8 cellular contexts compared by ENCODE assay signal in the genomic region with DNA sequence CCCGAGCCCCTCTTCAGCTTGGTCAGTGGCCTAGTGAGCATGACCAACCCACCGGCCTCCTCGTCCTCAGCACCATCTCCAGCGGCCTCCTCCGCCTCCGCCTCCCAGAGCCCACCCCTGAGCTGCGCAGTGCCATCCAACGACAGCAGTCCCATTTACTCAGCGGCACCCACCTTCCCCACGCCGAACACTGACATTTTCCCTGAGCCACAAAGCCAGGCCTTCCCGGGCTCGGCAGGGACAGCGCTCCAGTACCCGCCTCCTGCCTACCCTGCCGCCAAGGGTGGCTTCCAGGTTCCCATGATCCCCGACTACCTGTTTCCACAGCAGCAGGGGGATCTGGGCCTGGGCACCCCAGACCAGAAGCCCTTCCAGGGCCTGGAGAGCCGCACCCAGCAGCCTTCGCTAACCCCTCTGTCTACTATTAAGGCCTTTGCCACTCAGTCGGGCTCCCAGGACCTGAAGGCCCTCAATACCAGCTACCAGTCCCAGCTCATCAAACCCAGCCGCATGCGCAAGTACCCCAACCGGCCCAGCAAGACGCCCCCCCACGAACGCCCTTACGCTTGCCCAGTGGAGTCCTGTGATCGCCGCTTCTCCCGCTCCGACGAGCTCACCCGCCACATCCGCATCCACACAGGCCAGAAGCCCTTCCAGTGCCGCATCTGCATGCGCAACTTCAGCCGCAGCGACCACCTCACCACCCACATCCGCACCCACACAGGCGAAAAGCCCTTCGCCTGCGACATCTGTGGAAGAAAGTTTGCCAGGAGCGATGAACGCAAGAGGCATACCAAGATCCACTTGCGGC. TPM values are rescaled to one million over a fixed set of nuclear protein-coding genes. Genes with fewer than 3 reads are reported as not detected.
A peak's percentile ranks its signal among the peaks of the same experiment; 100 is the strongest.
DNase-seq lines count a peak whose midpoint lies in the region; ATAC-seq, FAIRE-seq and TF ChIP-seq lines count a peak whose summit lies in the region.

No MANE protein-coding gene starts in this region.

- H3K4me1 ChIP-seq in heart right ventricle (peaks cover 2 to 40% (median 36%) of the 10 kb centered on the region in 9 donors), gastrocnemius medialis (peaks cover 14 to 22% of the 10 kb centered on the region in 2 donors)

- H3K36me3 ChIP-seq in heart right ventricle, result peaks cover 0 to 27% (median 19%) of the 10 kb centered on the region in 9 donors
- no peaks in the 10 kb centered on the region for H3K36me3 ChIP-seq in gastrocnemius medialis

- H3K9me3 Mint-ChIP-seq in activated CD8-positive, alpha-beta T cell treated with anti-CD3 and anti-CD28 coated beads for 36 hours, result no peaks in the 10 kb centered on the region

- H3K4me1 Mint-ChIP-seq in activated CD8-positive, alpha-beta T cell treated with anti-CD3 and anti-CD28 coated beads for 36 hours (ENCODE audit: low read depth), result peaks cover 23% of the 10 kb centered on the region

- no peak for TF ChIP-seq CTCF in activated CD8-positive, alpha-beta T cell treated with anti-CD3 and anti-CD28 coated beads for 36 hours (IDR thresholded peaks at IDR 0.05)
- TF ChIP-seq CTCF in heart right ventricle (IDR thresholded peaks at IDR 0.05), result no peak
- no peak for TF ChIP-seq CTCF in gastrocnemius medialis (IDR thresholded peaks at IDR 0.05 in 4 of 5, conservative IDR thresholded peaks at IDR 0.05 in 1 of 5)

- WGBS in heart right ventricle, 2 donors, result 85 to 89% methylated on average over 45 of the region's 45 CpGs

- POLR2A ChIA-PET in activated CD8-positive, alpha-beta T cell treated with anti-CD3 and anti-CD28 coated beads for 36 hours (lab: Charles Lee), result interaction anchor here (1.0 to 1.4 kb wide), 4 partner anchors 25 to 76 kb away, joined by 3 to 5 read pairs (median 4); a partner anchor contains a TSS

- H3K27me3 ChIP-seq in heart right ventricle (no peaks in the 10 kb centered on the region), gastrocnemius medialis (peaks cover 0 to 6% (median 0%) of the 10 kb centered on the region in 3 donors)

- H3K27ac ChIP-seq in heart right ventricle, result peak overlapping the region in 3 of 10 donors; percentile 21 to 99 (median 99)
- H3K27ac ChIP-seq in gastrocnemius medialis, result peak overlapping the region in 1 of 4 donors; percentile 95

- TF ChIP-seq POLR2A in GM12892 (IDR thresholded peaks at IDR 0.05; ENCODE audit: low read depth, low read length), result peak; percentile 31; the same call in 1 of the 2 replicates
- no peak for TF ChIP-seq POLR2A in gastrocnemius medialis (IDR thresholded peaks at IDR 0.05)

- H3K9me3 ChIP-seq in heart right ventricle (no peaks in the 10 kb centered on the region), gastrocnemius medialis (no peaks in the 10 kb centered on the region)

- no peak for ATAC-seq in activated CD8-positive, alpha-beta T cell treated with anti-CD3 and anti-CD28 coated beads for 36 hours
- ATAC-seq in heart right ventricle, result no peak
- ATAC-seq in gastrocnemius medialis, result no peak
- ATAC-seq in HG03108 (IDR thresholded peaks at IDR 0.05; ENCODE audit: unreplicated experiment), result no peak
- no peak for ATAC-seq in GM21717 (IDR thresholded peaks at IDR 0.05; ENCODE audit: unreplicated experiment)

- intact Hi-C loops in activated CD8-positive, alpha-beta T cell treated with anti-CD3 and anti-CD28 coated beads for 36 hours (cut with micrococcal nuclease), result loop anchor here (5.0 kb wide), 1 partner anchor 35 kb away; no protein-coding TSS in a partner anchor
- intact Hi-C loops in heart right ventricle (cut with DNase I), result loop anchor here in 2 of 10 donors (5.0 to 10.0 kb wide), 2 partner anchors 35 to 78 kb away; a partner anchor contains a TSS
- intact Hi-C loops in gastrocnemius medialis (cut with DNase I; ENCODE audit: low total_unique reads), result loop anchor here (10.0 kb wide), 1 partner anchor 798 kb away; no protein-coding TSS in a partner anchor

- no peak for DNase-seq in GM12892 (ENCODE audit: insufficient read length)
- no peak for DNase-seq in activated CD8-positive, alpha-beta T cell treated with anti-CD3 and anti-CD28 coated beads for 36 hours
- no peak for DNase-seq in heart right ventricle
- DNase-seq in gastrocnemius medialis, result no peak
- DNase-seq in SHP77 (lab: John Stamatoyannopoulos, UW), result no peak
- no peak for DNase-seq in foreskin melanocyte

- H3K27me3 Mint-ChIP-seq in activated CD8-positive, alpha-beta T cell treated with anti-CD3 and anti-CD28 coated beads for 36 hours, result no peaks in the 10 kb centered on the region

- CTCF ChIA-PET in activated CD8-positive, alpha-beta T cell treated with anti-CD3 and anti-CD28 coated beads for 36 hours (lab: Charles Lee), result interaction anchor here (1.2 to 7.1 kb wide), 3 partner anchors 10 to 36 kb away, joined by 3 to 44 read pairs (median 20); no protein-coding TSS in a partner anchor

- no peak for FAIRE-seq in GM12892 (lab: Jason Lieb, UNC)

- peak overlapping the region; percentile 63 for H3K27ac Mint-ChIP-seq in activated CD8-positive, alpha-beta T cell treated with anti-CD3 and anti-CD28 coated beads for 36 hours

- in situ Hi-C loops in gastrocnemius medialis (cut with MboI; ENCODE audit: low sequenced_read_pairs in 4 of 4), result loop anchor here in 1 of 4 donors (5.0 kb wide), 1 partner anchor 35 kb away; no protein-coding TSS in a partner anchor

- peak overlapping the region in 9 of 10 donors; percentile 57 to 98 (median 76) for H3K4me3 ChIP-seq in heart right ventricle
- H3K4me3 ChIP-seq in gastrocnemius medialis, result peak overlapping the region; percentile 78 to 98 (median 90)

- H3K4me3 Mint-ChIP-seq in activated CD8-positive, alpha-beta T cell treated with anti-CD3 and anti-CD28 coated beads for 36 hours, result peak overlapping the region; percentile 82

- H3K36me3 Mint-ChIP-seq in activated CD8-positive, alpha-beta T cell treated with anti-CD3 and anti-CD28 coated beads for 36 hours (ENCODE audit: low read depth), result peaks cover 28% of the 10 kb centered on the region

RNA-seq across cellular contexts. Expression of a gene that starts 1.8 kb away (rescaled TPM):
- polyA plus RNA-seq in GM12892 (2012; ENCODE audit: missing spikeins), result 23.9 TPM
- 10 to 100 TPM; 46.0 to 46.4 TPM for total RNA-seq in activated CD8-positive, alpha-beta T cell treated with anti-CD3 and anti-CD28 coated beads for 36 hours
- 100 to 1,000 TPM in 1 of 10 donors, 10 to 100 TPM in 8, 1 to 10 TPM in 1; 5.2 to 164 (median 40.8) TPM for total RNA-seq in heart right ventricle
- 10 to 100 TPM; 10.8 to 14.5 TPM for polyA plus RNA-seq in heart right ventricle
- 10 to 100 TPM in 1 of 4 donors, 1 to 10 TPM in 3; 1.1 to 16.4 (median 7.2) TPM for total RNA-seq in gastrocnemius medialis

RNA-seq across cellular contexts. Expression of a gene that starts 28.2 kb away (rescaled TPM):
- 1.3 TPM for polyA plus RNA-seq in GM12892 (2012; ENCODE audit: missing spikeins)
- 1 to 10 TPM; 2.9 to 3.1 TPM for total RNA-seq in activated CD8-positive, alpha-beta T cell treated with anti-CD3 and anti-CD28 coated beads for 36 hours
- total RNA-seq in heart right ventricle (10 to 100 TPM in 2 of 10 donors, 1 to 10 TPM in 8; 2.0 to 17.3 (median 8.0) TPM), gastrocnemius medialis (1 to 10 TPM; 1.2 to 7.4 (median 3.4) TPM)
- polyA plus RNA-seq in heart right ventricle, result 10 to 100 TPM in 1 of 2 donors, 1 to 10 TPM in 1; 2.3 to 10.8 TPM
